In genomic region chr14:60238955-60239354, GRCh38 we compare ENCODE assay signal across 37 cellular contexts.
"Had no signal": no experiment of that assay in that cellular context is flagged by ENCODE, and none has a peak within 500 bp of the region (broad histone marks: within the 10 kb centered on the region; RNA-seq: fewer than 3 reads in every experiment).

No MANE protein-coding gene starts in this region.

- H3K27me3 Mint-ChIP-seq: activated B cell treated with CpG ODN at 0.5 μM for 24 hours; activated CD4-positive, alpha-beta memory T cell treated with anti-CD3 and anti-CD28 coated beads for 36 hours; activated CD8-positive, alpha-beta T cell treated with anti-CD3 and anti-CD28 coated beads for 36 hours had no signal

- H3K36me3 Mint-ChIP-seq: activated CD4-positive, alpha-beta memory T cell treated with anti-CD3 and anti-CD28 coated beads for 36 hours; activated naive CD4-positive, alpha-beta T cell treated with anti-CD3 and anti-CD28 coated beads, Interleukin-2, amount 50 U/mL, for 72 hours; activated naive CD8-positive, alpha-beta T cell treated with anti-CD3 and anti-CD28 coated beads for 36 hours had no signal

- H3K9me3 Mint-ChIP-seq: activated B cell treated with CpG ODN at 0.5 μM for 24 hours; activated CD4-positive, alpha-beta memory T cell treated with anti-CD3 and anti-CD28 coated beads for 36 hours; activated CD4-positive, alpha-beta T cell treated with anti-CD3 and anti-CD28 coated beads, Interleukin-2, amount 10 ng/mL, durations not matched to agents 24 days and 14 days; activated CD8-positive, alpha-beta T cell treated with anti-CD3 and anti-CD28 coated beads for 36 hours; activated naive CD4-positive, alpha-beta T cell treated with anti-CD3 and anti-CD28 coated beads for 36 hours; activated naive CD4-positive, alpha-beta T cell treated with anti-CD3 and anti-CD28 coated beads, Interleukin-2, amount 50 U/mL, for 72 hours; activated naive CD8-positive, alpha-beta T cell treated with anti-CD3 and anti-CD28 coated beads for 36 hours; activated T-cell treated with anti-CD3 and anti-CD28 coated beads, Interleukin-2, amount 50 U/mL, for 4 hours; activated T-cell treated with anti-CD3 and anti-CD28 coated beads, Interleukin-2, amount 50 U/mL, for 72 hours; activated T-helper 1 cell treated with anti-CD3 and anti-CD28 coated beads, Interleukin-12 subunit alpha, Interleukin-12 subunit beta, Interleukin-2, Interleukin-4 antibody, amounts not matched to agents 30 ng/mL and 10 ng/mL and 1 ng/mL, durations not matched to agents 14 hours and 24 hours and 36 hours; activated T-helper 17 cell treated with anti-CD3 and anti-CD28 coated beads, Interleukin-2, amount 50 U/mL, for 72 hours; T-helper 1 cell treated with Interleukin-12 subunit alpha and Interleukin-12 subunit beta and Interleukin-4 antibody, amounts not matched to agents 30 μg/mL and 1 μg/mL, for 36 hours; T-helper 2 cell treated with Interferon-gamma antibody and Interleukin-4, amounts not matched to agents 5 μg/mL and 100 μg/mL, for 36 hours had no signal

- H3K4me1 Mint-ChIP-seq: activated CD4-positive, alpha-beta T cell treated with anti-CD3 and anti-CD28 coated beads, Interleukin-2, amount 10 ng/mL, durations not matched to agents 24 days and 14 days; activated T-helper 17 cell treated with anti-CD3 and anti-CD28 coated beads, Interleukin-2, amount 50 U/mL, for 72 hours had no signal

- H3K27ac ChIP-seq: adrenal gland, body of pancreas, brain microvascular endothelial cell, breast epithelium, VCaP had no signal

- H3K4me3 ChIP-seq: adrenal gland, body of pancreas, breast epithelium had no signal

- H3K36me3 ChIP-seq: adrenal gland, brain microvascular endothelial cell, breast epithelium had no signal

- H3K27ac Mint-ChIP-seq: activated B cell treated with CpG ODN at 0.5 μM for 24 hours; activated CD4-positive, alpha-beta memory T cell treated with anti-CD3 and anti-CD28 coated beads for 36 hours; activated CD4-positive, alpha-beta T cell treated with anti-CD3 and anti-CD28 coated beads, Interleukin-2, amount 10 ng/mL, durations not matched to agents 24 days and 14 days; activated CD8-positive, alpha-beta T cell treated with anti-CD3 and anti-CD28 coated beads for 36 hours; activated naive CD4-positive, alpha-beta T cell treated with anti-CD3 and anti-CD28 coated beads for 36 hours; activated naive CD4-positive, alpha-beta T cell treated with anti-CD3 and anti-CD28 coated beads, Interleukin-2, amount 50 U/mL, for 72 hours; activated naive CD8-positive, alpha-beta T cell treated with anti-CD3 and anti-CD28 coated beads for 36 hours; activated T-cell treated with anti-CD3 and anti-CD28 coated beads, Interleukin-2, amount 50 U/mL, for 72 hours; activated T-helper 1 cell treated with anti-CD3 and anti-CD28 coated beads, Interleukin-12 subunit alpha, Interleukin-12 subunit beta, Interleukin-2, Interleukin-4 antibody, amounts not matched to agents 30 ng/mL and 10 ng/mL and 1 ng/mL, durations not matched to agents 14 hours and 24 hours and 36 hours; activated T-helper 17 cell treated with anti-CD3 and anti-CD28 coated beads, Interleukin-2, amount 50 U/mL, for 72 hours; T-helper 1 cell treated with Interleukin-12 subunit alpha and Interleukin-12 subunit beta and Interleukin-4 antibody, amounts not matched to agents 30 μg/mL and 1 μg/mL, for 36 hours; T-helper 2 cell treated with Interferon-gamma antibody and Interleukin-4, amounts not matched to agents 5 μg/mL and 100 μg/mL, for 36 hours had no signal

- FAIRE-seq: astrocyte, TTC549 had no signal

- H3K4me3 Mint-ChIP-seq: activated B cell treated with CpG ODN at 0.5 μM for 24 hours; activated CD4-positive, alpha-beta memory T cell treated with anti-CD3 and anti-CD28 coated beads for 36 hours; activated CD4-positive, alpha-beta T cell treated with anti-CD3 and anti-CD28 coated beads, Interleukin-2, amount 10 ng/mL, durations not matched to agents 24 days and 14 days; activated CD8-positive, alpha-beta T cell treated with anti-CD3 and anti-CD28 coated beads for 36 hours; activated naive CD4-positive, alpha-beta T cell treated with anti-CD3 and anti-CD28 coated beads for 36 hours; activated naive CD8-positive, alpha-beta T cell treated with anti-CD3 and anti-CD28 coated beads for 36 hours; activated T-cell treated with anti-CD3 and anti-CD28 coated beads, Interleukin-2, amount 50 U/mL, for 4 hours; activated T-cell treated with anti-CD3 and anti-CD28 coated beads, Interleukin-2, amount 50 U/mL, for 72 hours; activated T-helper 1 cell treated with anti-CD3 and anti-CD28 coated beads, Interleukin-12 subunit alpha, Interleukin-12 subunit beta, Interleukin-2, Interleukin-4 antibody, amounts not matched to agents 30 ng/mL and 10 ng/mL and 1 ng/mL, durations not matched to agents 14 hours and 24 hours and 36 hours; activated T-helper 17 cell treated with anti-CD3 and anti-CD28 coated beads, Interleukin-2, amount 50 U/mL, for 72 hours; T-helper 1 cell treated with Interleukin-12 subunit alpha and Interleukin-12 subunit beta and Interleukin-4 antibody, amounts not matched to agents 30 μg/mL and 1 μg/mL, for 36 hours; T-helper 2 cell treated with Interferon-gamma antibody and Interleukin-4, amounts not matched to agents 5 μg/mL and 100 μg/mL, for 36 hours had no signal

- ATAC-seq: activated CD8-positive, alpha-beta T cell treated with anti-CD3 and anti-CD28 coated beads for 36 hours; activated naive CD4-positive, alpha-beta T cell treated with anti-CD3 and anti-CD28 coated beads, Interleukin-2, amount 50 U/mL, for 72 hours; activated T-cell treated with anti-CD3 and anti-CD28 coated beads, Interleukin-2, amount 50 U/mL, for 4 hours; activated T-cell treated with anti-CD3 and anti-CD28 coated beads, Interleukin-2, amount 50 U/mL, for 72 hours; activated T-helper 17 cell treated with anti-CD3 and anti-CD28 coated beads, Interleukin-2, amount 50 U/mL, for 72 hours; body of pancreas had no signal

- H3K4me1 ChIP-seq: adrenal gland, body of pancreas, breast epithelium had no signal

- DNase-seq: activated B cell treated with CpG ODN at 0.5 μM for 24 hours; activated CD4-positive, alpha-beta memory T cell treated with anti-CD3 and anti-CD28 coated beads for 36 hours; activated CD4-positive, alpha-beta T cell treated with anti-CD3 and anti-CD28 coated beads for 4 hours; activated CD4-positive, alpha-beta T cell treated with anti-CD3 and anti-CD28 coated beads, Interleukin-2, amount 10 ng/mL, durations not matched to agents 24 days and 14 days; activated CD4-positive, alpha-beta T cell treated with anti-CD3 and anti-CD28 coated beads, Interleukin-2, amount 50 U/mL, for 1 hour; activated CD4-positive, alpha-beta T cell treated with anti-CD3 and anti-CD28 coated beads, Interleukin-2, amount 50 U/mL, for 4 hours; activated CD4-positive, CD25-positive, alpha-beta regulatory T cell treated with anti-CD3 and anti-CD28 coated beads, Interleukin-2, amount 50 U/mL, for 72 hours; activated CD8-positive, alpha-beta memory T cell treated with anti-CD3 and anti-CD28 coated beads, Interleukin-2, amount 50 U/mL, for 4 hours; activated CD8-positive, alpha-beta T cell treated with anti-CD3 and anti-CD28 coated beads for 36 hours; activated effector memory CD4-positive, alpha-beta T cell treated with anti-CD3 and anti-CD28 coated beads, Interleukin-2, amount 50 U/mL, for 16 hours; activated gamma-delta T cell treated with Interleukin-2 at 50 U/mL for 16 hours; activated naive CD4-positive, alpha-beta T cell; activated naive CD4-positive, alpha-beta T cell treated with anti-CD3 and anti-CD28 coated beads for 36 hours; activated naive CD4-positive, alpha-beta T cell treated with anti-CD3 and anti-CD28 coated beads, Interleukin-2, amount 50 U/mL, for 16 hours; activated naive CD8-positive, alpha-beta T cell treated with anti-CD3 and anti-CD28 coated beads for 36 hours; activated T-cell treated with anti-CD3 and anti-CD28 coated beads for 4 hours; activated T-cell treated with anti-CD3 and anti-CD28 coated beads, Interleukin-2, amount 50 U/mL, for 1 hour; activated T-cell treated with anti-CD3 and anti-CD28 coated beads, Interleukin-2, amount 50 U/mL, for 4 hours; activated T-cell treated with anti-CD3 and anti-CD28 coated beads, Interleukin-2, amount 50 U/mL, for 72 hours; adrenal gland; amniotic stem cell; aorta; body of pancreas; brain microvascular endothelial cell; central memory CD4-positive, alpha-beta T cell; T-helper 1 cell; T-helper 2 cell; T-helper 9 cell had no signal

- H3K27me3 ChIP-seq: adrenal gland, body of pancreas, brain microvascular endothelial cell, breast epithelium had no signal
